ENCODE assay signal across 8 cellular contexts in genomic region chr12:53220857-53221202, GRCh38. TPM values are rescaled to one million over a fixed set of nuclear protein-coding genes. Genes with fewer than 3 reads are reported as not detected.
DNase-seq lines count a peak whose midpoint lies in the region; ATAC-seq and TF ChIP-seq lines count a peak whose summit lies in the region.

No MANE protein-coding gene starts in this region.

- H3K4me1 Mint-ChIP-seq in CD4-positive, CD25-positive, alpha-beta regulatory T cell, result peaks cover 14 to 85% (median 57%) of the 10 kb centered on the region in 4 donors
- H3K4me1 Mint-ChIP-seq in activated T-cell treated with anti-CD3 and anti-CD28 coated beads, Interleukin-2, amount 50 U/mL, for 4 hours (ENCODE audit: low read depth), result peaks cover 83% of the 10 kb centered on the region

- H3K27ac ChIP-seq in CD4-positive, CD25-positive, alpha-beta regulatory T cell (ENCODE audit: insufficient read depth, low read length, poor library complexity, severe bottlenecking), result peak overlapping the region; percentile 93
- H3K27ac ChIP-seq in PC-9, result peak overlapping the region; percentile 96

- no peaks in the 10 kb centered on the region for H3K9me3 ChIP-seq in CD4-positive, CD25-positive, alpha-beta regulatory T cell (ENCODE audit: control insufficient read depth in 2 of 2, low read length in 2 of 2)
- no peaks in the 10 kb centered on the region for H3K9me3 ChIP-seq in PC-9 (ENCODE audit: insufficient read depth, low read depth)

- CTCF ChIA-PET in PC-9 (lab: Charles Lee), result interaction anchor here (0.6 to 1.2 kb wide), 2 partner anchors 30 to 849 kb away, joined by 3 read pairs; no protein-coding TSS in a partner anchor

- H2AFZ ChIP-seq in PC-9, result peak overlapping the region; percentile 86

- ATAC-seq in CD4-positive, CD25-positive, alpha-beta regulatory T cell (ENCODE audit: low read depth in 2 of 2), result peak; percentile 62 to 63
- ATAC-seq in GM19467 (IDR thresholded peaks at IDR 0.05; ENCODE audit: unreplicated experiment), result peak; percentile 37
- peak; percentile 60 to 62 for ATAC-seq in activated T-cell treated with anti-CD3 and anti-CD28 coated beads, Interleukin-2, amount 50 U/mL, for 4 hours

- TF ChIP-seq CTCF in PC-9 (conservative IDR thresholded peaks at IDR 0.05), result no peak
- TF ChIP-seq CTCF in epithelial cell of proximal tubule (conservative IDR thresholded peaks at IDR 0.05; ENCODE audit: low read depth, low read length), result no peak

- peaks cover 47% of the 10 kb centered on the region for H3K79me2 ChIP-seq in PC-9 (ENCODE audit: low read depth)

- intact Hi-C loops in PC-9 (cut with micrococcal nuclease; ENCODE audit: unreplicated experiment), result loop anchor here (1.0 to 2.0 kb wide), 4 partner anchors 9 to 78 kb away; partner anchors contain the start of genes CSAD, MYG1 and ZNF740

- no peaks in the 10 kb centered on the region for H3K9me3 Mint-ChIP-seq in CD4-positive, CD25-positive, alpha-beta regulatory T cell
- no peaks in the 10 kb centered on the region for H3K9me3 Mint-ChIP-seq in activated T-cell treated with anti-CD3 and anti-CD28 coated beads, Interleukin-2, amount 50 U/mL, for 4 hours

- no peaks in the 10 kb centered on the region for H3K36me3 Mint-ChIP-seq in CD4-positive, CD25-positive, alpha-beta regulatory T cell
- no peaks in the 10 kb centered on the region for H3K36me3 Mint-ChIP-seq in activated T-cell treated with anti-CD3 and anti-CD28 coated beads, Interleukin-2, amount 50 U/mL, for 4 hours (ENCODE audit: insufficient read depth)

- DNase-seq in CD4-positive, CD25-positive, alpha-beta regulatory T cell, result peak; percentile 55 to 88 (median 73)
- peak; percentile 94 for DNase-seq in HT1080 (ENCODE audit: low read depth)
- DNase-seq in PC-9, result peak; percentile 84 to 97
- DNase-seq in activated T-cell treated with anti-CD3 and anti-CD28 coated beads, Interleukin-2, amount 50 U/mL, for 4 hours, result peak; percentile 63
- DNase-seq in epithelial cell of proximal tubule (ENCODE audit: low read depth), result no peak
- DNase-seq in mucosa of gallbladder (ENCODE audit: low spot score), result peak; percentile 90
- DNase-seq in stimulated activated CD8-positive, alpha-beta memory T cell treated with anti-CD3 and anti-CD28 coated beads, Interleukin-4, amount 100 ng/mL, for 4 hours (ENCODE audit: low read depth in 2 of 2, low spot score in 1 of 2), result peak; percentile 37 to 68

- H4K20me1 ChIP-seq in PC-9 (ENCODE audit: insufficient read depth), result no peaks in the 10 kb centered on the region

- peaks cover 3% of the 10 kb centered on the region for H3K36me3 ChIP-seq in CD4-positive, CD25-positive, alpha-beta regulatory T cell (ENCODE audit: control insufficient read depth, insufficient read depth, low read length)
- H3K36me3 ChIP-seq in PC-9 (ENCODE audit: low read depth), result no peaks in the 10 kb centered on the region

- peaks cover 71% of the 10 kb centered on the region for H3K4me1 ChIP-seq in CD4-positive, CD25-positive, alpha-beta regulatory T cell (ENCODE audit: control insufficient read depth, insufficient read depth, low read length, poor library complexity, severe bottlenecking)
- H3K4me1 ChIP-seq in PC-9 (replicated peaks; ENCODE audit: insufficient read depth), result peaks cover 79% of the 10 kb centered on the region

- peak overlapping the region; percentile 99 for H3K4me2 ChIP-seq in PC-9

- peaks cover 45% of the 10 kb centered on the region for H3F3A ChIP-seq in PC-9 (ENCODE audit: insufficient read depth, low read depth)

- POLR2A ChIA-PET in PC-9 (lab: Charles Lee; ENCODE audit: unreplicated experiment), result interaction anchor here (0.6 to 0.8 kb wide), 6 partner anchors 30 to 190 kb away, joined by 3 to 26 read pairs (median 5); no protein-coding TSS in a partner anchor

- BruUV-seq in PC-9 (replicated peaks; lab: Mats Ljungman, UMichigan), result no TSS peak

- peak overlapping the region; percentile 87 to 92 (median 92) for H3K27ac Mint-ChIP-seq in CD4-positive, CD25-positive, alpha-beta regulatory T cell

- no peaks in the 10 kb centered on the region for H3K27me3 ChIP-seq in CD4-positive, CD25-positive, alpha-beta regulatory T cell (ENCODE audit: control insufficient read depth, insufficient read depth, low read length)
- no peaks in the 10 kb centered on the region for H3K27me3 ChIP-seq in PC-9 (ENCODE audit: insufficient read depth, low read depth)

- no peaks in the 10 kb centered on the region for H3K27me3 Mint-ChIP-seq in CD4-positive, CD25-positive, alpha-beta regulatory T cell
- no peaks in the 10 kb centered on the region for H3K27me3 Mint-ChIP-seq in activated T-cell treated with anti-CD3 and anti-CD28 coated beads, Interleukin-2, amount 50 U/mL, for 4 hours (ENCODE audit: low read depth)

- H3K4me3 Mint-ChIP-seq in CD4-positive, CD25-positive, alpha-beta regulatory T cell, result peak overlapping the region; percentile 89 to 99 (median 96)
- peak overlapping the region; percentile 88 for H3K4me3 Mint-ChIP-seq in activated T-cell treated with anti-CD3 and anti-CD28 coated beads, Interleukin-2, amount 50 U/mL, for 4 hours

- H3K4me3 ChIP-seq in CD4-positive, CD25-positive, alpha-beta regulatory T cell (ENCODE audit: low read depth, low read length), result peak overlapping the region; percentile 92
- peak overlapping the region; percentile 68 for H3K4me3 ChIP-seq in PC-9
- peak overlapping the region; percentile 71 for H3K4me3 ChIP-seq in epithelial cell of proximal tubule (ENCODE audit: low read depth, low read length)

- no peaks in the 10 kb centered on the region for H3K9me2 ChIP-seq in PC-9 (ENCODE audit: insufficient read depth)

RNA-seq across cellular contexts. Expression of gene RARG, which starts 11.2 kb away (rescaled TPM):
- 16.8 TPM for total RNA-seq in CD4-positive, CD25-positive, alpha-beta regulatory T cell
- polyA plus RNA-seq in CD4-positive, CD25-positive, alpha-beta regulatory T cell, result 1 to 10 TPM; 1.5 to 5.1 (median 2.4) TPM
- 10.8 and 17.4 TPM in 2 replicates for total RNA-seq in HT1080 (2014; rRNA removed; shearing (Covaris generic))
- 23.0 and 23.6 TPM in 2 replicates for polyA plus RNA-seq in HT1080 (2015; cell fraction: cytosol; rRNA removed)
- polyA plus RNA-seq in HT1080 (2015; cell fraction: nucleus; rRNA removed), result 24.7 and 25.6 TPM in 2 replicates
- total RNA-seq in PC-9 (2021), result 118 and 124 TPM in 2 replicates
- 10 to 100 TPM; 34.4 to 38.4 (median 38.0) TPM for total RNA-seq in activated T-cell treated with anti-CD3 and anti-CD28 coated beads, Interleukin-2, amount 50 U/mL, for 4 hours
- total RNA-seq in epithelial cell of proximal tubule, result 4.2 and 6.1 TPM in 2 replicates
- total RNA-seq in mucosa of gallbladder, result 41.8 TPM

RNA-seq across cellular contexts. Expression of gene ITGB7, which starts 13.8 kb away (rescaled TPM):
- 297 TPM for total RNA-seq in CD4-positive, CD25-positive, alpha-beta regulatory T cell
- polyA plus RNA-seq in CD4-positive, CD25-positive, alpha-beta regulatory T cell, result 100 to 1,000 TPM; 279 to 382 (median 330) TPM
- not detected in 2 replicates for total RNA-seq in HT1080 (2014; rRNA removed; shearing (Covaris generic))
- not detected in 2 replicates for polyA plus RNA-seq in HT1080 (2015; cell fraction: cytosol; rRNA removed)
- polyA plus RNA-seq in HT1080 (2015; cell fraction: nucleus; rRNA removed), result 0.17 TPM in 1 of 2 replicates, not detected in the other
- total RNA-seq in PC-9 (2021), result 2.4 and 3.3 TPM in 2 replicates
- 100 to 1,000 TPM in 2 of 3 donors, 10 to 100 TPM in 1; 82.1 to 140 (median 124) TPM for total RNA-seq in activated T-cell treated with anti-CD3 and anti-CD28 coated beads, Interleukin-2, amount 50 U/mL, for 4 hours
- total RNA-seq in epithelial cell of proximal tubule, result 0.46 and 3.3 TPM in 2 replicates
- total RNA-seq in mucosa of gallbladder, result 5.8 TPM

RNA-seq across cellular contexts. Expression of gene CSAD, which starts 40.1 kb away (rescaled TPM):
- total RNA-seq in CD4-positive, CD25-positive, alpha-beta regulatory T cell, result 68.0 TPM
- polyA plus RNA-seq in CD4-positive, CD25-positive, alpha-beta regulatory T cell, result 1 to 10 TPM; 1.2 to 2.3 (median 1.6) TPM
- 3.1 and 3.7 TPM in 2 replicates for total RNA-seq in HT1080 (2014; rRNA removed; shearing (Covaris generic))
- polyA plus RNA-seq in HT1080 (2015; cell fraction: cytosol; rRNA removed), result 1.5 and 3.4 TPM in 2 replicates
- 37.9 and 47.5 TPM in 2 replicates for polyA plus RNA-seq in HT1080 (2015; cell fraction: nucleus; rRNA removed)
- total RNA-seq in PC-9 (2021) (33.1 and 49.0 TPM in 2 replicates), epithelial cell of proximal tubule (1.6 and 10.4 TPM in 2 replicates), mucosa of gallbladder (44.3 TPM)
- total RNA-seq in activated T-cell treated with anti-CD3 and anti-CD28 coated beads, Interleukin-2, amount 50 U/mL, for 4 hours, result 10 to 100 TPM in 1 of 3 donors, 1 to 10 TPM in 2; 8.0 to 10.6 (median 9.3) TPM

RNA-seq across cellular contexts. Expression of gene ZNF740, which starts 40.3 kb away (rescaled TPM):
- total RNA-seq in CD4-positive, CD25-positive, alpha-beta regulatory T cell, result 32.6 TPM
- 1 to 10 TPM; 2.3 to 3.1 (median 2.7) TPM for polyA plus RNA-seq in CD4-positive, CD25-positive, alpha-beta regulatory T cell
- 15.9 and 19.0 TPM in 2 replicates for total RNA-seq in HT1080 (2014; rRNA removed; shearing (Covaris generic))
- polyA plus RNA-seq in HT1080 (2015; cell fraction: cytosol; rRNA removed), result 9.9 and 14.4 TPM in 2 replicates
- polyA plus RNA-seq in HT1080 (2015; cell fraction: nucleus; rRNA removed), result 35.2 and 55.3 TPM in 2 replicates
- total RNA-seq in PC-9 (2021) (48.3 and 65.8 TPM in 2 replicates), epithelial cell of proximal tubule (5.5 and 7.0 TPM in 2 replicates), mucosa of gallbladder (40.4 TPM)
- total RNA-seq in activated T-cell treated with anti-CD3 and anti-CD28 coated beads, Interleukin-2, amount 50 U/mL, for 4 hours, result 10 to 100 TPM; 29.7 to 41.5 (median 36.6) TPM

RNA-seq across cellular contexts. Expression of gene ESPL1, which starts 47.3 kb away (rescaled TPM):
- 2.7 TPM for total RNA-seq in CD4-positive, CD25-positive, alpha-beta regulatory T cell
- polyA plus RNA-seq in CD4-positive, CD25-positive, alpha-beta regulatory T cell, result under 1 TPM in 3 of 4 donors, not detected in 1; 0.05 to 0.24 (median 0.11) TPM
- 16.8 and 20.0 TPM in 2 replicates for total RNA-seq in HT1080 (2014; rRNA removed; shearing (Covaris generic))
- 10.4 and 10.7 TPM in 2 replicates for polyA plus RNA-seq in HT1080 (2015; cell fraction: cytosol; rRNA removed)
- polyA plus RNA-seq in HT1080 (2015; cell fraction: nucleus; rRNA removed), result 52.4 and 55.6 TPM in 2 replicates
- total RNA-seq in PC-9 (2021) (37.4 and 42.0 TPM in 2 replicates), epithelial cell of proximal tubule (32.0 and 40.1 TPM in 2 replicates), mucosa of gallbladder (1.5 TPM)
- total RNA-seq in activated T-cell treated with anti-CD3 and anti-CD28 coated beads, Interleukin-2, amount 50 U/mL, for 4 hours, result 10 to 100 TPM; 19.9 to 21.9 (median 20.0) TPM

Comparison
In these comparisons a context has a peak if more than half of its experiments do, and no peak if none do; other contexts are left out.
1. RNA of gene ITGB7, which starts 13.8 kb away (total RNA-seq): 297 TPM in CD4-positive, CD25-positive, alpha-beta regulatory T cell (single experiment) and 82.1 to 140 TPM in activated T-cell treated with anti-CD3 and anti-CD28 coated beads, Interleukin-2, amount 50 U/mL, for 4 hours; 5.8 TPM in mucosa of gallbladder (single experiment), 2.4 to 3.3 TPM in PC-9, 0.46 to 3.3 TPM in epithelial cell of proximal tubule and not detected in HT1080; every median in the first group is over 10 times any median in the second.
2. Peak in every context shown above with its lines, with median percentiles within 50 percentile points of each other: ATAC-seq and H3K4me3 ChIP-seq.